Comparison of ENCODE assay signal across 32 cellular contexts in genomic region chr22:40361100-40361499, GRCh38.
"Had no signal": no experiment of that assay in that cellular context is flagged by ENCODE, and none has a peak within 500 bp of the region (broad histone marks: within the 10 kb centered on the region; RNA-seq: fewer than 3 reads in every experiment).

No MANE protein-coding gene starts in this region.

- H3K9me3 ChIP-seq: ascending aorta, breast epithelium, colonic mucosa, esophagus muscularis mucosa, gastrocnemius medialis had no signal

- H3K27me3 ChIP-seq: ascending aorta, breast epithelium, cardiac muscle cell, colonic mucosa, esophagus muscularis mucosa, foreskin keratinocyte, gastrocnemius medialis had no signal

- H3K4me1 ChIP-seq: ascending aorta, breast epithelium, colonic mucosa, esophagus muscularis mucosa, foreskin keratinocyte, gastrocnemius medialis had no signal

- DNase-seq: activated B cell treated with CpG ODN at 0.5 μM for 24 hours; activated CD4-positive, alpha-beta memory T cell treated with anti-CD3 and anti-CD28 coated beads for 36 hours; activated CD4-positive, alpha-beta T cell treated with anti-CD3 and anti-CD28 coated beads, Interleukin-2, amount 10 ng/mL, durations not matched to agents 24 days and 14 days; activated CD8-positive, alpha-beta memory T cell treated with anti-CD3 and anti-CD28 coated beads, Interleukin-2, amount 10 ng/mL, durations not matched to agents 7 days and 5 days; activated CD8-positive, alpha-beta memory T cell treated with anti-CD3 and anti-CD28 coated beads, Interleukin-2, amount 50 U/mL, for 4 hours; activated CD8-positive, alpha-beta T cell treated with anti-CD3 and anti-CD28 coated beads, Interleukin-2, amount 10 ng/mL, durations not matched to agents 7 days and 5 days; activated effector memory CD4-positive, alpha-beta T cell treated with Interleukin-2 at 50 U/mL for 16 hours; activated naive CD8-positive, alpha-beta T cell treated with anti-CD3 and anti-CD28 coated beads, Interleukin-2, amount 10 ng/mL, durations not matched to agents 7 days and 5 days; activated T-cell treated with anti-CD3 and anti-CD28 coated beads, Interleukin-2, amount 50 U/mL, for 4 hours; central memory CD4-positive, alpha-beta T cell; cerebellar nuclear complex; colonic mucosa; effector memory CD4-positive, alpha-beta T cell; endodermal cell; erythroblast; foreskin keratinocyte; gastrocnemius medialis; glutamatergic neuron; T-helper 1 cell; T-helper 17 cell; T1000; WERI-Rb-1 had no signal

- H3K4me3 ChIP-seq: ascending aorta, breast epithelium, cardiac muscle cell, colonic mucosa, esophagus muscularis mucosa, gastrocnemius medialis had no signal

- H3K4me3 Mint-ChIP-seq: activated B cell treated with CpG ODN at 0.5 μM for 24 hours; activated CD4-positive, alpha-beta memory T cell treated with anti-CD3 and anti-CD28 coated beads for 36 hours; activated CD4-positive, alpha-beta T cell treated with anti-CD3 and anti-CD28 coated beads, Interleukin-2, amount 10 ng/mL, durations not matched to agents 24 days and 14 days; activated CD8-positive, alpha-beta memory T cell treated with anti-CD3 and anti-CD28 coated beads, Interleukin-2, amount 10 ng/mL, durations not matched to agents 7 days and 5 days; activated CD8-positive, alpha-beta T cell treated with anti-CD3 and anti-CD28 coated beads, Interleukin-2, amount 10 ng/mL, durations not matched to agents 7 days and 5 days; activated naive CD8-positive, alpha-beta T cell treated with anti-CD3 and anti-CD28 coated beads, Interleukin-2, amount 10 ng/mL, durations not matched to agents 7 days and 5 days; activated T-cell treated with anti-CD3 and anti-CD28 coated beads, Interleukin-2, amount 50 U/mL, for 4 hours; activated T-helper 17 cell treated with anti-CD3 and anti-CD28 coated beads, Interleukin-2, amount 50 U/mL, for 72 hours; brain; endodermal cell; T-helper 17 cell; T-helper 2 cell treated with Interferon-gamma antibody and Interleukin-4, amounts not matched to agents 5 μg/mL and 100 μg/mL, for 36 hours had no signal

- H3K9me3 Mint-ChIP-seq: activated B cell treated with CpG ODN at 0.5 μM for 24 hours; activated CD4-positive, alpha-beta memory T cell treated with anti-CD3 and anti-CD28 coated beads for 36 hours; activated CD4-positive, alpha-beta T cell treated with anti-CD3 and anti-CD28 coated beads, Interleukin-2, amount 10 ng/mL, durations not matched to agents 24 days and 14 days; activated naive CD4-positive, alpha-beta T cell treated with anti-CD3 and anti-CD28 coated beads, Interleukin-2, amount 50 U/mL, for 72 hours; activated naive CD8-positive, alpha-beta T cell treated with anti-CD3 and anti-CD28 coated beads, Interleukin-2, amount 10 ng/mL, durations not matched to agents 7 days and 5 days; activated T-cell treated with anti-CD3 and anti-CD28 coated beads, Interleukin-2, amount 50 U/mL, for 4 hours; activated T-helper 17 cell treated with anti-CD3 and anti-CD28 coated beads, Interleukin-2, amount 50 U/mL, for 72 hours; brain; endodermal cell; T-helper 2 cell treated with Interferon-gamma antibody and Interleukin-4, amounts not matched to agents 5 μg/mL and 100 μg/mL, for 36 hours had no signal

- H3K27me3 Mint-ChIP-seq: activated B cell treated with CpG ODN at 0.5 μM for 24 hours; activated CD4-positive, alpha-beta memory T cell treated with anti-CD3 and anti-CD28 coated beads for 36 hours; activated CD4-positive, alpha-beta T cell treated with anti-CD3 and anti-CD28 coated beads, Interleukin-2, amount 10 ng/mL, durations not matched to agents 24 days and 14 days; activated CD8-positive, alpha-beta memory T cell treated with anti-CD3 and anti-CD28 coated beads, Interleukin-2, amount 10 ng/mL, durations not matched to agents 7 days and 5 days; activated naive CD8-positive, alpha-beta T cell treated with anti-CD3 and anti-CD28 coated beads, Interleukin-2, amount 10 ng/mL, durations not matched to agents 7 days and 5 days; activated T-helper 17 cell treated with anti-CD3 and anti-CD28 coated beads, Interleukin-2, amount 50 U/mL, for 72 hours; brain; T-helper 17 cell had no signal

- H3K27ac ChIP-seq: ascending aorta, breast epithelium, cardiac muscle cell, colonic mucosa, esophagus muscularis mucosa, foreskin keratinocyte, gastrocnemius medialis, WERI-Rb-1 had no signal

- H3K4me1 Mint-ChIP-seq: activated B cell treated with CpG ODN at 0.5 μM for 24 hours; activated CD8-positive, alpha-beta memory T cell treated with anti-CD3 and anti-CD28 coated beads, Interleukin-2, amount 10 ng/mL, durations not matched to agents 7 days and 5 days; activated naive CD8-positive, alpha-beta T cell treated with anti-CD3 and anti-CD28 coated beads, Interleukin-2, amount 10 ng/mL, durations not matched to agents 7 days and 5 days; brain; endodermal cell had no signal

- H3K27ac Mint-ChIP-seq: activated B cell treated with CpG ODN at 0.5 μM for 24 hours; activated CD4-positive, alpha-beta memory T cell treated with anti-CD3 and anti-CD28 coated beads for 36 hours; activated CD8-positive, alpha-beta memory T cell treated with anti-CD3 and anti-CD28 coated beads, Interleukin-2, amount 10 ng/mL, durations not matched to agents 7 days and 5 days; activated CD8-positive, alpha-beta T cell treated with anti-CD3 and anti-CD28 coated beads, Interleukin-2, amount 10 ng/mL, durations not matched to agents 7 days and 5 days; activated T-helper 17 cell treated with anti-CD3 and anti-CD28 coated beads, Interleukin-2, amount 50 U/mL, for 72 hours; brain; endodermal cell; T-helper 2 cell treated with Interferon-gamma antibody and Interleukin-4, amounts not matched to agents 5 μg/mL and 100 μg/mL, for 36 hours had no signal

- ATAC-seq: activated CD4-positive, CD25-positive, alpha-beta regulatory T cell treated with anti-CD3 and anti-CD28 coated beads, Interleukin-2, amount 50 U/mL, for 24 hours; activated CD8-positive, alpha-beta memory T cell treated with anti-CD3 and anti-CD28 coated beads, Interleukin-2, amount 10 ng/mL, durations not matched to agents 7 days and 5 days; activated CD8-positive, alpha-beta T cell treated with anti-CD3 and anti-CD28 coated beads, Interleukin-2, amount 10 ng/mL, durations not matched to agents 7 days and 5 days; activated naive CD4-positive, alpha-beta T cell treated with anti-CD3 and anti-CD28 coated beads, Interleukin-2, amount 50 U/mL, for 72 hours; activated T-cell treated with anti-CD3 and anti-CD28 coated beads, Interleukin-2, amount 50 U/mL, for 4 hours; activated T-helper 17 cell treated with anti-CD3 and anti-CD28 coated beads, Interleukin-2, amount 50 U/mL, for 72 hours; foreskin keratinocyte; gastrocnemius medialis; SK-N-SH treated with all-trans-retinoic acid at 6 μM for 48 hours; T-helper 17 cell had no signal
